In genomic region chr2:170926743-170927297, GRCh38 we compare ENCODE assay signal across 18 cellular contexts.
"Had no signal": no experiment of that assay in that cellular context is flagged by ENCODE, and none has a peak within 500 bp of the region (broad histone marks: within the 10 kb centered on the region; RNA-seq: fewer than 3 reads in every experiment).

No MANE protein-coding gene starts in this region.

- H3K27ac Mint-ChIP-seq: activated CD4-positive, alpha-beta T cell treated with anti-CD3 and anti-CD28 coated beads, Interleukin-2, amount 10 ng/mL, durations not matched to agents 24 days and 14 days had no signal

- H3K4me3 ChIP-seq: adrenal gland, heart left ventricle, left ventricle myocardium inferior, right atrium auricular region, smooth muscle cell, suprapubic skin, upper lobe of right lung had no signal

- H3K9me3 ChIP-seq: adrenal gland, heart left ventricle, right atrium auricular region, upper lobe of right lung had no signal

- H3K27me3 Mint-ChIP-seq: activated CD4-positive, alpha-beta T cell treated with anti-CD3 and anti-CD28 coated beads, Interleukin-2, amount 10 ng/mL, durations not matched to agents 24 days and 14 days had no signal

- H3K4me3 Mint-ChIP-seq: activated CD4-positive, alpha-beta T cell treated with anti-CD3 and anti-CD28 coated beads, Interleukin-2, amount 10 ng/mL, durations not matched to agents 24 days and 14 days had no signal

- ATAC-seq: heart left ventricle, upper lobe of right lung had no signal

- H3K36me3 ChIP-seq: adrenal gland, heart left ventricle, left ventricle myocardium inferior, right atrium auricular region, suprapubic skin, upper lobe of right lung had no signal

- DNase-seq: activated CD4-positive, alpha-beta T cell treated with anti-CD3 and anti-CD28 coated beads, Interleukin-2, amount 10 ng/mL, durations not matched to agents 24 days and 14 days; activated CD8-positive, alpha-beta memory T cell treated with anti-CD3 and anti-CD28 coated beads for 24 hours; activated gamma-delta T cell treated with Interleukin-2 at 50 U/mL for 16 hours; adrenal gland; central memory CD4-positive, alpha-beta T cell; cortex of kidney; effector CD8-positive, alpha-beta T cell; heart left ventricle; left ventricle myocardium inferior; mesenchymal stem cell; posterior cingulate gyrus; stimulated activated naive CD4-positive, alpha-beta T cell; SW 1271; upper lobe of right lung; WERI-Rb-1 had no signal

- H3K27me3 ChIP-seq: adrenal gland, heart left ventricle, right atrium auricular region, suprapubic skin, upper lobe of right lung had no signal
